ENCODE assay signal across 13 cellular contexts in the genomic region with DNA sequence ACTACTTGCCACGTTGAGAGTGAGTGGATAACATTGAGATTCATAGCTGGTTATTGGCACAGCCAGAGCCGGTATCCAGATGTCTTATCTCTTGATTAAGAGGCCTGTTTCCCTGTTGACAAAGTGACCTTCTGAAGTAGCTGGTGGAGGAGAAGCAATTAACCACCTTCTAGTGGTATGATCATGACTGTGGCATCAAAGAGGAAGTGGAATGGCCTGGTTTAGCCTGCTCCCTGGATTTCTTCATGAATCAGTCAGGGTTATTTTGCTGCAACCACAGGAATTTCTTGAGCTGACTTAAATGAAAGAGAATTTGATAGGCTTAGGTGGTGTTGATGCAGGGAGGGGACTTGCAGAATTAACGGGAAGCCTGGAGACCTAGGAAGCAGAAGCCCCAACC.
A peak's percentile ranks its signal among the peaks of the same experiment; 100 is the strongest.
DNase-seq lines count a peak whose midpoint lies in the region.
"Had no signal": no experiment of that assay in that cellular context is flagged by ENCODE, and none has a peak within 500 bp of the region (broad histone marks: within the 10 kb centered on the region; RNA-seq: fewer than 3 reads in every experiment).

No MANE protein-coding gene starts in this region.

- DNase-seq in DMS53 (lab: John Stamatoyannopoulos, UW): peak; percentile 27
- DNase-seq in DMS53 treated with DMSO at 0.1 percent for 48 hours (lab: John Stamatoyannopoulos, UW; ENCODE audit: unreplicated experiment): no peak
- DNase-seq in RKO (ENCODE audit: low spot score): peak; percentile 9
- peak; percentile 4 for DNase-seq in fibroblast of gingiva (ENCODE audit: low read depth)
- DNase-seq in smooth muscle cell of the brain vasculature (ENCODE audit: low read depth, low spot score): peak; percentile 9
- no peak for DNase-seq in middle frontal gyrus (ENCODE audit: extremely low spot score, low spot score)
- DNase-seq in activated CD8-positive, alpha-beta memory T cell treated with anti-CD3 and anti-CD28 coated beads, Interleukin-2, amount 50 U/mL, for 48 hours: no peak
- DNase-seq in NCI-H774 (lab: John Stamatoyannopoulos, UW): no peak
- DNase-seq: anterior cingulate cortex; DMS79 treated with DMSO at 0.1 percent for 48 hours; NCI-H146; NK-92 treated with Interleukin-12 subunit alpha and Interleukin-12 subunit beta, amount 100 ng/mL, for 24 hours; right cardiac atrium had no signal

Comparison
In these comparisons a context has a peak if more than half of its experiments do, and no peak if none do; other contexts are left out.
1. DNase-seq: peak in DMS53 (single experiment), RKO (single experiment), fibroblast of gingiva (single experiment) and smooth muscle cell of the brain vasculature (single experiment); none in DMS53 treated with DMSO at 0.1 percent for 48 hours (single experiment), middle frontal gyrus (single experiment), activated CD8-positive, alpha-beta memory T cell treated with anti-CD3 and anti-CD28 coated beads, Interleukin-2, amount 50 U/mL, for 48 hours (single experiment) and NCI-H774 (single experiment).